ENCODE assay signal across 8 cellular contexts in the genomic region with DNA sequence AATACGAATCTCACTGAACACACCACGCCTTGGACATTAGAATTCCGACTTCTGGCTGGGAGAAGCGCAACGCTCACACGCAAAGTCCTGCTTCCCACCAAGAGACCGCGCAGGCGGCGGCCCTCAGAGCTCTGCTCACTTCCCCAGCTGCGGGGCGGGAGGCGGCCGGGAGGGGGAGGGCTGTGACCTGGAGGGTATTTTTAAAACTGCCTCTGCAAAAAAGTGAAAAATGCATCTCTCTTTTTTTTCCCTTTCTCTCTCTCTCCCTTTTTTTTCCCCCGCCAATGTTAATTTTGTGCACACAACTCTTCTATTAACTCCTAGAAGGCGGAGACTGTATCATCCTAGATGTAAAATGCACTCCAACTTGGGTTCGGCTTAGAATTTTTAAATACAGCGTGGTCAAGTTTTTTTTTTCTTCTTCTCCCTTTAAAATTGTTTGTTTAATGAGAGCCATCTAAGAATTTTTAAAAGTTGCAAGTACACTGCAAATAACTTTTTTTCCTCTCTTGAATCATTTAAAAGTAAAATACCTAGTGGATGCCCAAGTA.
DNase-seq lines count a peak whose midpoint lies in the region; ATAC-seq and TF ChIP-seq lines count a peak whose summit lies in the region.

No MANE protein-coding gene starts in this region.

- H3K9me3 Mint-ChIP-seq in activated T-helper 1 cell treated with anti-CD3 and anti-CD28 coated beads, Interleukin-12 subunit alpha, Interleukin-12 subunit beta, Interleukin-2, Interleukin-4 antibody, amounts not matched to agents 30 ng/mL and 10 ng/mL and 1 ng/mL, durations not matched to agents 14 hours and 24 hours and 36 hours: peaks cover 7% of the 10 kb centered on the region

- peaks cover 6% of the 10 kb centered on the region for H3K27me3 Mint-ChIP-seq in activated T-helper 1 cell treated with anti-CD3 and anti-CD28 coated beads, Interleukin-12 subunit alpha, Interleukin-12 subunit beta, Interleukin-2, Interleukin-4 antibody, amounts not matched to agents 30 ng/mL and 10 ng/mL and 1 ng/mL, durations not matched to agents 14 hours and 24 hours and 36 hours (ENCODE audit: insufficient read depth)

- peak overlapping the region; percentile 95 for H3K27ac Mint-ChIP-seq in activated T-helper 1 cell treated with anti-CD3 and anti-CD28 coated beads, Interleukin-12 subunit alpha, Interleukin-12 subunit beta, Interleukin-2, Interleukin-4 antibody, amounts not matched to agents 30 ng/mL and 10 ng/mL and 1 ng/mL, durations not matched to agents 14 hours and 24 hours and 36 hours

- H3K36me3 ChIP-seq in heart right ventricle: no peaks in the 10 kb centered on the region

- no peaks in the 10 kb centered on the region for H3K36me3 Mint-ChIP-seq in activated T-helper 1 cell treated with anti-CD3 and anti-CD28 coated beads, Interleukin-12 subunit alpha, Interleukin-12 subunit beta, Interleukin-2, Interleukin-4 antibody, amounts not matched to agents 30 ng/mL and 10 ng/mL and 1 ng/mL, durations not matched to agents 14 hours and 24 hours and 36 hours (ENCODE audit: low read depth)

- H3K4me3 ChIP-seq in heart right ventricle (peak overlapping the region; percentile 23 to 73 (median 68)), skeletal muscle cell (ENCODE audit: low read depth, low read length) (peak overlapping the region; percentile 61)

- H3K27ac ChIP-seq in heart right ventricle: peak overlapping the region; percentile 87 to 97 (median 94)

- TF ChIP-seq CTCF in heart right ventricle (IDR thresholded peaks at IDR 0.05): peak in 2 of 9 donors; percentile 14 to 52

- peaks cover 37% of the 10 kb centered on the region for H3K4me1 Mint-ChIP-seq in activated T-helper 1 cell treated with anti-CD3 and anti-CD28 coated beads, Interleukin-12 subunit alpha, Interleukin-12 subunit beta, Interleukin-2, Interleukin-4 antibody, amounts not matched to agents 30 ng/mL and 10 ng/mL and 1 ng/mL, durations not matched to agents 14 hours and 24 hours and 36 hours (ENCODE audit: low read depth)

- peaks cover 0 to 31% (median 17%) of the 10 kb centered on the region in 9 donors for H3K4me1 ChIP-seq in heart right ventricle

- peaks cover 0 to 6% (median 0%) of the 10 kb centered on the region in 11 donors for H3K9me3 ChIP-seq in heart right ventricle

- H3K4me3 Mint-ChIP-seq in activated T-helper 1 cell treated with anti-CD3 and anti-CD28 coated beads, Interleukin-12 subunit alpha, Interleukin-12 subunit beta, Interleukin-2, Interleukin-4 antibody, amounts not matched to agents 30 ng/mL and 10 ng/mL and 1 ng/mL, durations not matched to agents 14 hours and 24 hours and 36 hours: peak overlapping the region; percentile 93

- DNase-seq in COLO668 (lab: John Stamatoyannopoulos, UW; ENCODE audit: unreplicated experiment) (peak; percentile 77), heart right ventricle (peak in 1 of 2 donors; percentile 78), skeletal muscle cell (ENCODE audit: low read depth) (no peak), H4 (ENCODE audit: low spot score) (no peak)
- no peak for DNase-seq in activated T-helper 1 cell treated with anti-CD3 and anti-CD28 coated beads, Interleukin-12 subunit alpha, Interleukin-12 subunit beta, Interleukin-2, Interleukin-4 antibody, amounts not matched to agents 30 ng/mL and 10 ng/mL and 1 ng/mL, durations not matched to agents 14 hours and 24 hours and 36 hours (ENCODE audit: low spot score)
- no peak for DNase-seq in activated CD4-positive, alpha-beta T cell treated with anti-CD3 and anti-CD28 coated beads for 4 hours

- H3K27me3 ChIP-seq in heart right ventricle: no peaks in the 10 kb centered on the region

- intact Hi-C loops in activated T-helper 1 cell treated with anti-CD3 and anti-CD28 coated beads, Interleukin-12 subunit alpha, Interleukin-12 subunit beta, Interleukin-2, Interleukin-4 antibody, amounts not matched to agents 30 ng/mL and 10 ng/mL and 1 ng/mL, durations not matched to agents 14 hours and 24 hours and 36 hours (cut with micrococcal nuclease): loop anchor here (1.0 to 10.0 kb wide), 14 partner anchors 32 to 1329 kb away; a partner anchor contains a TSS
- intact Hi-C loops in heart right ventricle (cut with DNase I): loop anchor here (1.0 to 10.0 kb wide), 21 partner anchors 50 to 266 kb away; a partner anchor contains a TSS

- 7% methylated on average over 18 of the region's 18 CpGs for WGBS in heart right ventricle, 2 donors

- ATAC-seq in GM19455 (IDR thresholded peaks at IDR 0.05; ENCODE audit: unreplicated experiment) (peak; percentile 52), HG03439 (IDR thresholded peaks at IDR 0.05; ENCODE audit: unreplicated experiment) (peak; percentile 35), heart right ventricle (peak; percentile 70 to 85 (median 80))
